ENCODE assay signal across 1 cellular context in genomic region chr10:67288688-67289410, GRCh38.
TF ChIP-seq lines count a peak whose summit lies in the region.

No MANE protein-coding gene starts in this region.

TF ChIP-seq in HepG2, 621 proteins besides CTCF, POLR2A, EP300 and RAD21 (continued from another document and continues in another):
- TF ChIP-seq AHDC1 (CRISPR knock-in tag; IDR thresholded peaks at IDR 0.05; ENCODE audit: borderline replicate concordance) (peak; percentile 62; the same call in 1 of the 2 replicates), CBX2 (IDR thresholded peaks at IDR 0.05; ENCODE audit: low read depth, low read length) (no peak), CBX2 (CRISPR knock-in tag; IDR thresholded peaks at IDR 0.05; ENCODE audit: low read depth) (no peak), ZNF678 (CRISPR knock-in tag; IDR thresholded peaks at IDR 0.05) (no peak), ZBTB44 (CRISPR knock-in tag; IDR thresholded peaks at IDR 0.05) (no peak), NPAS2 (CRISPR knock-in tag; IDR thresholded peaks at IDR 0.05; ENCODE audit: borderline replicate concordance) (no peak), BCL6 (CRISPR knock-in tag; IDR thresholded peaks at IDR 0.05) (0 out of 2 replicates have a peak, but pooled peaks have one; percentile 24), ZBTB21 (CRISPR knock-in tag; IDR thresholded peaks at IDR 0.05) (no peak), ARID3A (IDR thresholded peaks at IDR 0.05; ENCODE audit: low read depth, low read length) (peak; percentile 72; the same call in 1 of the 2 replicates), ZBTB7A (CRISPR knock-in tag; IDR thresholded peaks at IDR 0.05) (no peak), MBNL3 (CRISPR knock-in tag; conservative IDR thresholded peaks at IDR 0.05) (no peak), LCORL (IDR thresholded peaks at IDR 0.05) (no peak), LCORL (CRISPR knock-in tag; IDR thresholded peaks at IDR 0.05) (no peak), ZNF124 (CRISPR knock-in tag; IDR thresholded peaks at IDR 0.05) (no peak), ZNF280B (CRISPR knock-in tag; IDR thresholded peaks at IDR 0.05; ENCODE audit: borderline replicate concordance) (no peak), ZNF362 (CRISPR knock-in tag; IDR thresholded peaks at IDR 0.05; ENCODE audit: borderline replicate concordance) (no peak), SNAPC5 (CRISPR knock-in tag; IDR thresholded peaks at IDR 0.05; ENCODE audit: borderline replicate concordance) (no peak), MIXL1 (CRISPR knock-in tag; IDR thresholded peaks at IDR 0.05) (peak; percentile 70; the same call in 1 of the 2 replicates), SP5 (CRISPR knock-in tag; IDR thresholded peaks at IDR 0.05; ENCODE audit: borderline replicate concordance, low read depth) (no peak), FOXK1 (CRISPR knock-in tag; IDR thresholded peaks at IDR 0.05; ENCODE audit: borderline replicate concordance, low read depth) (no peak), SNAPC2 (CRISPR knock-in tag; IDR thresholded peaks at IDR 0.05) (no peak), SRSF4 (IDR thresholded peaks at IDR 0.05; ENCODE audit: low read depth, low read length, poor library complexity, severe bottlenecking) (no peak), SRY (CRISPR knock-in tag; IDR thresholded peaks at IDR 0.05) (no peak), ATF3 (CRISPR knock-in tag; IDR thresholded peaks at IDR 0.05) (no peak), HNF1B (CRISPR knock-in tag; IDR thresholded peaks at IDR 0.05) (0 out of 2 replicates have a peak, but pooled peaks have one; percentile 34), TCF7L2 (IDR thresholded peaks at IDR 0.05; ENCODE audit: low read depth, low read length) (no peak), KAT8 (CRISPR knock-in tag; IDR thresholded peaks at IDR 0.05) (no peak), ZNF564 (CRISPR knock-in tag; IDR thresholded peaks at IDR 0.05) (no peak), ZNF788 (CRISPR knock-in tag; IDR thresholded peaks at IDR 0.05; ENCODE audit: borderline replicate concordance) (no peak), GMEB2 (CRISPR knock-in tag; IDR thresholded peaks at IDR 0.05; ENCODE audit: low read depth) (no peak), MNT (IDR thresholded peaks at IDR 0.05) (no peak), ZNF660 (CRISPR knock-in tag; IDR thresholded peaks at IDR 0.05; ENCODE audit: borderline replicate concordance, low read depth) (no peak), MTA1 (CRISPR knock-in tag; IDR thresholded peaks at IDR 0.05; ENCODE audit: borderline replicate concordance) (no peak), SPEN (CRISPR knock-in tag; IDR thresholded peaks at IDR 0.05; ENCODE audit: low read depth) (no peak), ZMAT5 (CRISPR knock-in tag; IDR thresholded peaks at IDR 0.05; ENCODE audit: borderline replicate concordance, low read depth) (no peak), PHF8 (CRISPR knock-in tag; IDR thresholded peaks at IDR 0.05) (no peak), GATAD2A (CRISPR knock-in tag; IDR thresholded peaks at IDR 0.05) (peak; percentile 64), ZNF282 (IDR thresholded peaks at IDR 0.05; ENCODE audit: partially characterized antibody) (no peak), HNF4G (IDR thresholded peaks at IDR 0.05; ENCODE audit: borderline replicate concordance, low read depth, low read length) (no peak), HNF4G (CRISPR knock-in tag; IDR thresholded peaks at IDR 0.05; ENCODE audit: borderline replicate concordance, low read depth) (no peak), TOE1 (CRISPR knock-in tag; IDR thresholded peaks at IDR 0.05) (no peak), ZNF264 (CRISPR knock-in tag; IDR thresholded peaks at IDR 0.05) (no peak), ZNF230 (CRISPR knock-in tag; IDR thresholded peaks at IDR 0.05) (no peak), ZNF772 (CRISPR knock-in tag; IDR thresholded peaks at IDR 0.05) (no peak), ZNF207 (IDR thresholded peaks at IDR 0.05; ENCODE audit: borderline replicate concordance) (no peak), ZNF720 (CRISPR knock-in tag; IDR thresholded peaks at IDR 0.05) (no peak), ZNF337 (CRISPR knock-in tag; IDR thresholded peaks at IDR 0.05; ENCODE audit: borderline replicate concordance, low read depth) (no peak), SOX13 (IDR thresholded peaks at IDR 0.05) (no peak), SOX13 (CRISPR knock-in tag; conservative IDR thresholded peaks at IDR 0.05 in 1 of 2, IDR thresholded peaks at IDR 0.05 in 1 of 2) (peak in 1 of 2 experiments; percentile 34; a peak in 1 of 4 replicates), WIZ (CRISPR knock-in tag; IDR thresholded peaks at IDR 0.05) (no peak), FOXA3 (CRISPR knock-in tag; IDR thresholded peaks at IDR 0.05) (0 out of 2 replicates have a peak, but pooled peaks have one; percentile 31), HDAC2 (CRISPR knock-in tag; IDR thresholded peaks at IDR 0.05) (no peak), ZNF557 (CRISPR knock-in tag; IDR thresholded peaks at IDR 0.05) (no peak), MYC (CRISPR knock-in tag; IDR thresholded peaks at IDR 0.05; ENCODE audit: borderline replicate concordance) (no peak)
